19 cellular contexts compared by ENCODE assay signal in genomic region chr11:63552921-63553320, GRCh38. TPM values are rescaled to one million over a fixed set of nuclear protein-coding genes. Genes with fewer than 3 reads are reported as not detected.
DNase-seq lines count a peak whose midpoint lies in the region; ATAC-seq, FAIRE-seq and TF ChIP-seq lines count a peak whose summit lies in the region.
"Had no signal": no experiment of that assay in that cellular context is flagged by ENCODE, and none has a peak within 500 bp of the region (broad histone marks: within the 10 kb centered on the region; RNA-seq: fewer than 3 reads in every experiment).

No MANE protein-coding gene starts in this region.

- in situ Hi-C loops in GM12878 (cut with MboI) (no loop called here), G401 (cut with HindIII; ENCODE audit: low sequenced_read_pairs) (no loop called here)

- no peaks in the 10 kb centered on the region for H3K9me3 ChIP-seq in Loucy (ENCODE audit: insufficient read depth, low read depth, low read length)
- H3K9me3 ChIP-seq in GM12878 (replicated peaks; ENCODE audit: control insufficient read depth, insufficient read depth, low read length) = no peaks in the 10 kb centered on the region
- no peaks in the 10 kb centered on the region for H3K9me3 ChIP-seq in osteoblast (ENCODE audit: low read depth, low read length)
- H3K9me3 ChIP-seq: SJCRH30, stomach had no signal

- whole genome bisulfite sequencing in GM12878 (ENCODE audit: insufficient coverage, insufficient replicate concordance, low lambda C conversion rate, missing lambda C conversion rate) = 100% methylated on average over 7 of the region's 7 CpGs

- no peak for TF ChIP-seq POLR2A in GM12878 (IDR thresholded peaks at IDR 0.05; ENCODE audit: low read depth, low read length)

- no TSS peak for BruUV-seq in GM12878 (replicated peaks; lab: Mats Ljungman, UMichigan)

- H3K9me3 Mint-ChIP-seq in T-helper 1 cell treated with Interleukin-12 subunit alpha and Interleukin-12 subunit beta and Interleukin-4 antibody, amounts not matched to agents 30 μg/mL and 1 μg/mL, for 36 hours = no peaks in the 10 kb centered on the region

- DNase-seq in T-helper 1 cell (no peak), GM12878 (ENCODE audit: low read depth, low spot score) (no peak), osteoblast (ENCODE audit: insufficient read length, low spot score, missing footprints) (peak; percentile 75), H7 (no peak), G401 (ENCODE audit: low spot score) (no peak)
- DNase-seq: GF-D8, Kasumi-1, NCI-H1694, NCI-H446 treated with DMSO at 0.1 percent for 48 hours, SJCRH30, stomach had no signal

- H3K4me3 ChIP-seq in Loucy (ENCODE audit: low read length, poor library complexity, severe bottlenecking) (peak overlapping the region; percentile 61), GM12878 (no peak overlapping the region), osteoblast (ENCODE audit: insufficient read depth, low read length) (no peak overlapping the region), H7 (ENCODE audit: insufficient read depth, low read depth, low read length) (no peak overlapping the region)
- H3K4me3 ChIP-seq: hepatocyte, SJCRH30, smooth muscle cell, stomach had no signal

- intact Hi-C loops in GM12878 (cut with micrococcal nuclease; ENCODE audit: unreplicated experiment) = no loop called here

- SMC1A ChIA-PET in GM12878 (lab: Charles Lee; ENCODE audit: uncharacterized antibody, unreplicated experiment) = interaction anchor here (0.8 kb wide), 1 partner anchor 10 kb away, joined by 4 read pairs; the partner anchor contains the start of gene PLAAT2

- peaks cover 8% of the 10 kb centered on the region for H3K36me3 Mint-ChIP-seq in T-helper 1 cell treated with Interleukin-12 subunit alpha and Interleukin-12 subunit beta and Interleukin-4 antibody, amounts not matched to agents 30 μg/mL and 1 μg/mL, for 36 hours (ENCODE audit: low read depth)

- POLR2A ChIA-PET in GM12878 (lab: Charles Lee) = interaction anchor here (0.6 kb wide), 1 partner anchor 24 kb away, joined by 3 read pairs; no protein-coding TSS in a partner anchor

- H3K27ac ChIP-seq in GM12878 (ENCODE audit: control insufficient read depth, insufficient read depth) (no peak overlapping the region), osteoblast (ENCODE audit: low read depth, low read length) (no peak overlapping the region)
- H3K27ac ChIP-seq: 22Rv1, hepatocyte, SJCRH30 had no signal

- H3K27me3 ChIP-seq in Loucy (ENCODE audit: insufficient read depth, low read length, poor library complexity, severe bottlenecking) = no peaks in the 10 kb centered on the region
- H3K27me3 ChIP-seq in GM12878 (replicated peaks in 1 of 2; ENCODE audit: control insufficient read depth in 2 of 2, insufficient read depth in 2 of 2, low read length in 1 of 2) = no peaks in the 10 kb centered on the region
- no peaks in the 10 kb centered on the region for H3K27me3 ChIP-seq in osteoblast (ENCODE audit: insufficient read depth, low read length)
- no peaks in the 10 kb centered on the region for H3K27me3 ChIP-seq in H7 (ENCODE audit: control insufficient read depth, insufficient read depth, low read length)
- H3K27me3 ChIP-seq: hepatocyte, SJCRH30, stomach had no signal

- H3K79me2 ChIP-seq in Loucy (ENCODE audit: insufficient read depth, low read length) = no peaks in the 10 kb centered on the region
- no peaks in the 10 kb centered on the region for H3K79me2 ChIP-seq in GM12878 (ENCODE audit: control insufficient read depth, insufficient read depth, low read length)
- H3K79me2 ChIP-seq in osteoblast (ENCODE audit: insufficient read depth, low read length) = no peaks in the 10 kb centered on the region
- H3K79me2 ChIP-seq: hepatocyte had no signal

- H2AFZ ChIP-seq in Loucy (ENCODE audit: low read length) (no peak overlapping the region), GM12878 (ENCODE audit: control insufficient read depth, low read depth, low read length) (no peak overlapping the region), osteoblast (ENCODE audit: low read length) (no peak overlapping the region)
- H2AFZ ChIP-seq: hepatocyte had no signal

- CTCF ChIA-PET in GM12878 (lab: Yijun Ruan, JAX) = no interaction called here

- peaks cover 31% of the 10 kb centered on the region for H3K4me1 Mint-ChIP-seq in T-helper 1 cell treated with Interleukin-12 subunit alpha and Interleukin-12 subunit beta and Interleukin-4 antibody, amounts not matched to agents 30 μg/mL and 1 μg/mL, for 36 hours (ENCODE audit: low read depth)

- no peak for FAIRE-seq in GM12878 (lab: Jason Lieb, UNC)

- H3K4me3 Mint-ChIP-seq in T-helper 1 cell treated with Interleukin-12 subunit alpha and Interleukin-12 subunit beta and Interleukin-4 antibody, amounts not matched to agents 30 μg/mL and 1 μg/mL, for 36 hours = peak overlapping the region; percentile 14

- peak overlapping the region; percentile 98 for H3K27ac Mint-ChIP-seq in T-helper 1 cell treated with Interleukin-12 subunit alpha and Interleukin-12 subunit beta and Interleukin-4 antibody, amounts not matched to agents 30 μg/mL and 1 μg/mL, for 36 hours

- no peak for TF ChIP-seq CTCF in Loucy (conservative IDR thresholded peaks at IDR 0.05; ENCODE audit: low read length)
- no peak for TF ChIP-seq CTCF in GM12878 (IDR thresholded peaks at IDR 0.05 in 2 of 3, conservative IDR thresholded peaks at IDR 0.05 in 1 of 3; ENCODE audit: control insufficient read depth in 2 of 3, extremely low read depth in 1 of 3, insufficient read depth in 1 of 3, low read depth in 3 of 3, low read length in 3 of 3)
- no peak for TF ChIP-seq CTCF in osteoblast (IDR thresholded peaks at IDR 0.05; ENCODE audit: extremely low read depth, low read depth, low read length)

- peaks cover 62% of the 10 kb centered on the region for H3K4me1 ChIP-seq in Loucy (ENCODE audit: insufficient read depth, low read length, poor library complexity, severe bottlenecking)
- peaks cover 23% of the 10 kb centered on the region for H3K4me1 ChIP-seq in GM12878 (ENCODE audit: control insufficient read depth, insufficient read depth, low read length)
- H3K4me1 ChIP-seq in osteoblast (ENCODE audit: insufficient read depth, low read length) = peaks cover 4% of the 10 kb centered on the region

- H3K36me3 ChIP-seq in Loucy (ENCODE audit: insufficient read depth, low read length) = no peaks in the 10 kb centered on the region
- no peaks in the 10 kb centered on the region for H3K36me3 ChIP-seq in GM12878 (ENCODE audit: control insufficient read depth in 2 of 2, insufficient read depth in 2 of 2, low read length in 1 of 2)
- H3K36me3 ChIP-seq in osteoblast (ENCODE audit: insufficient read depth, low read length) = no peaks in the 10 kb centered on the region
- no peaks in the 10 kb centered on the region for H3K36me3 ChIP-seq in H7 (replicated peaks; ENCODE audit: control insufficient read depth, insufficient read depth, low read length)
- H3K36me3 ChIP-seq: SJCRH30, stomach had no signal

- peak overlapping the region; percentile 79 for H3K4me2 ChIP-seq in Loucy (ENCODE audit: low read depth, low read length, poor library complexity, severe bottlenecking)
- peak overlapping the region; percentile 81 for H3K4me2 ChIP-seq in GM12878 (ENCODE audit: control insufficient read depth, insufficient read depth)
- no peak overlapping the region for H3K4me2 ChIP-seq in osteoblast (ENCODE audit: insufficient read depth, low read length)
- H3K4me2 ChIP-seq: hepatocyte had no signal

- no peak for TF ChIP-seq EP300 in GM12878 (IDR thresholded peaks at IDR 0.05; ENCODE audit: borderline replicate concordance in 1 of 2, control insufficient read depth in 1 of 2, low read depth in 2 of 2, low read length in 2 of 2)

- H3K9ac ChIP-seq in Loucy (ENCODE audit: low read depth, low read length, poor library complexity, severe bottlenecking) = peak overlapping the region; percentile 64
- H3K9ac ChIP-seq in GM12878 (ENCODE audit: control insufficient read depth, insufficient read depth, low read length) = no peak overlapping the region

- no peaks in the 10 kb centered on the region for H4K20me1 ChIP-seq in Loucy (ENCODE audit: insufficient read depth, low read length, poor library complexity, severe bottlenecking)
- no peaks in the 10 kb centered on the region for H4K20me1 ChIP-seq in GM12878 (ENCODE audit: control insufficient read depth, insufficient read depth)
- H4K20me1 ChIP-seq in osteoblast (ENCODE audit: insufficient read depth, low read length) = no peaks in the 10 kb centered on the region

- TF ChIP-seq RAD21 in GM12878 (IDR thresholded peaks at IDR 0.05; ENCODE audit: insufficient read depth, low read depth, low read length) = no peak

- no peaks in the 10 kb centered on the region for H3K27me3 Mint-ChIP-seq in T-helper 1 cell treated with Interleukin-12 subunit alpha and Interleukin-12 subunit beta and Interleukin-4 antibody, amounts not matched to agents 30 μg/mL and 1 μg/mL, for 36 hours (ENCODE audit: low read depth)

- H3F3A ChIP-seq in Loucy (ENCODE audit: low read depth) = peaks cover 5% of the 10 kb centered on the region; the same call in 1 of the 2 replicates

- H3K9me2 ChIP-seq in Loucy (replicated peaks; ENCODE audit: low read depth, low read length) = no peaks in the 10 kb centered on the region

- RAD21 ChIA-PET in GM12878 (lab: Charles Lee; ENCODE audit: unreplicated experiment) = no interaction called here

- ATAC-seq in GM12878 = no peak
- no peak for ATAC-seq in GM21723 (IDR thresholded peaks at IDR 0.05; ENCODE audit: unreplicated experiment)

RNA-seq across cellular contexts. Expression of gene PLAAT2, which starts 10.3 kb away (rescaled TPM):
- total RNA-seq in GM12878 (2013; cell fraction: nucleolus; rRNA removed) = 1.1 and 1.7 TPM in 2 replicates
- total RNA-seq in GM12878 (2014; rRNA removed) (8.2 and 8.5 TPM in 2 replicates), GM12878 (2014; rRNA removed; fragmentation: Illumina TruSeq; extraction: Trizol) (8.2 and 8.6 TPM in 2 replicates), GM12878 (2021) (4.6 and 5.2 TPM in 2 replicates), osteoblast (not detected in 2 replicates)
- 21.4 TPM for polyA plus RNA-seq in GM12878 (2011; ENCODE audit: low read depth)
- polyA plus RNA-seq in GM12878 (2011; rRNA removed) (2.5 and 4.6 TPM in 2 replicates), GM12878 (2014; fragmentation: Illumina TruSeq; extraction: Trizol) (10.8 and 13.4 TPM in 2 replicates), GM12878 (2014; fragmentation: Nextera tagmentation; extraction: Ambion mirVana) (10 to 100 TPM; 15.7 to 25.9 TPM), GM12878 (2014; rRNA removed) (10.9 and 11.5 TPM in 2 replicates), GM12878 (2016; fragmentation: Nextera tagmentation; extraction: Ambion mirVana) (1 to 10 TPM; 5.6 to 5.9 TPM)
- polyA plus RNA-seq in GM12878 (2011; cell fraction: cytosol; rRNA removed) = 4.8 and 7.6 TPM in 2 replicates
- 2.0 and 2.5 TPM in 2 replicates for polyA plus RNA-seq in GM12878 (2011; cell fraction: nucleus; rRNA removed)
- 6.3 and 17.6 TPM in 2 replicates for polyA plus RNA-seq in GM12878 (2012)
- 1.8 and 3.9 TPM in 2 replicates for polyA minus RNA-seq in GM12878 (2011; rRNA and poly(A)+ RNA removed)
- not detected in 2 replicates for polyA minus RNA-seq in GM12878 (2011; cell fraction: cytosol; rRNA and poly(A)+ RNA removed)
- not detected in 2 replicates for polyA minus RNA-seq in GM12878 (2011; cell fraction: nucleus; rRNA and poly(A)+ RNA removed)
- not detected in 2 replicates for total RNA-seq in H7 (2014; rRNA removed; shearing (Covaris generic))
- not detected in 2 replicates for total RNA-seq in G401 (2014; rRNA removed; shearing (Covaris generic))
- total RNA-seq: dermis microvascular lymphatic vessel endothelial cell, fibroblast of lung, SJCRH30, smooth muscle cell had no signal
- polyA plus RNA-seq: fibroblast of lung, smooth muscle cell had no signal

RNA-seq across cellular contexts. Expression of gene PLAAT4, which starts 16.3 kb away (rescaled TPM):
- 3.1 and 3.6 TPM in 2 replicates for total RNA-seq in GM12878 (2013; cell fraction: nucleolus; rRNA removed)
- total RNA-seq in GM12878 (2014; rRNA removed) = 12.3 and 13.0 TPM in 2 replicates
- 11.3 and 13.4 TPM in 2 replicates for total RNA-seq in GM12878 (2014; rRNA removed; fragmentation: Illumina TruSeq; extraction: Trizol)
- total RNA-seq in GM12878 (2021) = 9.9 and 12.6 TPM in 2 replicates
- 23.0 TPM for polyA plus RNA-seq in GM12878 (2011; ENCODE audit: low read depth)
- polyA plus RNA-seq in GM12878 (2011; rRNA removed) = 8.1 and 15.5 TPM in 2 replicates
- 14.9 and 15.1 TPM in 2 replicates for polyA plus RNA-seq in GM12878 (2011; cell fraction: cytosol; rRNA removed)
- 5.3 and 6.3 TPM in 2 replicates for polyA plus RNA-seq in GM12878 (2011; cell fraction: nucleus; rRNA removed)
- 21.2 and 23.6 TPM in 2 replicates for polyA plus RNA-seq in GM12878 (2012)
- 11.8 and 12.2 TPM in 2 replicates for polyA plus RNA-seq in GM12878 (2014; fragmentation: Illumina TruSeq; extraction: Trizol)
- polyA plus RNA-seq in GM12878 (2014; fragmentation: Nextera tagmentation; extraction: Ambion mirVana) = 10 to 100 TPM; 23.7 to 34.3 TPM
- 13.3 and 13.5 TPM in 2 replicates for polyA plus RNA-seq in GM12878 (2014; rRNA removed)
- polyA plus RNA-seq in GM12878 (2016; fragmentation: Nextera tagmentation; extraction: Ambion mirVana) = 1 to 10 TPM; 6.0 to 7.1 TPM
- polyA minus RNA-seq in GM12878 (2011; rRNA and poly(A)+ RNA removed) = 5.6 and 7.2 TPM in 2 replicates
- 1.8 and 4.1 TPM in 2 replicates for polyA minus RNA-seq in GM12878 (2011; cell fraction: cytosol; rRNA and poly(A)+ RNA removed)
- polyA minus RNA-seq in GM12878 (2011; cell fraction: nucleus; rRNA and poly(A)+ RNA removed) = 0.48 and 1.1 TPM in 2 replicates
- total RNA-seq in osteoblast = 18.9 and 26.1 TPM in 2 replicates
- total RNA-seq in H7 (2014; rRNA removed; shearing (Covaris generic)) = 1.1 and 4.1 TPM in 2 replicates
- not detected in 2 replicates for total RNA-seq in G401 (2014; rRNA removed; shearing (Covaris generic))
- total RNA-seq: smooth muscle cell had no signal
- polyA plus RNA-seq: smooth muscle cell had no signal

RNA-seq across cellular contexts. Expression of gene LGALS12, which starts 47.0 kb away (rescaled TPM):
- not detected in 2 replicates for total RNA-seq in GM12878 (2013; cell fraction: nucleolus; rRNA removed)
- total RNA-seq in GM12878 (2014; rRNA removed) (not detected in 2 replicates), GM12878 (2014; rRNA removed; fragmentation: Illumina TruSeq; extraction: Trizol) (not detected in 2 replicates), GM12878 (2021) (not detected in 2 replicates), osteoblast (under 0.01 TPM in 1 of 2 replicates, not detected in the other)
- not detected for polyA plus RNA-seq in GM12878 (2011; ENCODE audit: low read depth)
- polyA plus RNA-seq in GM12878 (2011; rRNA removed) (not detected in 2 replicates), GM12878 (2014; fragmentation: Illumina TruSeq; extraction: Trizol) (not detected in 2 replicates), GM12878 (2014; fragmentation: Nextera tagmentation; extraction: Ambion mirVana) (not detected), GM12878 (2014; rRNA removed) (not detected in 2 replicates), GM12878 (2016; fragmentation: Nextera tagmentation; extraction: Ambion mirVana) (not detected)
- polyA plus RNA-seq in GM12878 (2011; cell fraction: cytosol; rRNA removed) = not detected in 2 replicates
- not detected in 2 replicates for polyA plus RNA-seq in GM12878 (2011; cell fraction: nucleus; rRNA removed)
- not detected in 2 replicates for polyA plus RNA-seq in GM12878 (2012)
- not detected in 2 replicates for polyA minus RNA-seq in GM12878 (2011; rRNA and poly(A)+ RNA removed)
- not detected in 2 replicates for polyA minus RNA-seq in GM12878 (2011; cell fraction: cytosol; rRNA and poly(A)+ RNA removed)
- not detected in 2 replicates for polyA minus RNA-seq in GM12878 (2011; cell fraction: nucleus; rRNA and poly(A)+ RNA removed)
- total RNA-seq in H7 (2014; rRNA removed; shearing (Covaris generic)) = 6.8 and 16.6 TPM in 2 replicates
- total RNA-seq in G401 (2014; rRNA removed; shearing (Covaris generic)) = not detected in 2 replicates
- total RNA-seq: dermis microvascular lymphatic vessel endothelial cell, fibroblast of lung, hepatocyte, smooth muscle cell had no signal
- polyA plus RNA-seq: fibroblast of lung, hepatocyte, smooth muscle cell had no signal
